31 cellular contexts compared by ENCODE assay signal in the genomic region with DNA sequence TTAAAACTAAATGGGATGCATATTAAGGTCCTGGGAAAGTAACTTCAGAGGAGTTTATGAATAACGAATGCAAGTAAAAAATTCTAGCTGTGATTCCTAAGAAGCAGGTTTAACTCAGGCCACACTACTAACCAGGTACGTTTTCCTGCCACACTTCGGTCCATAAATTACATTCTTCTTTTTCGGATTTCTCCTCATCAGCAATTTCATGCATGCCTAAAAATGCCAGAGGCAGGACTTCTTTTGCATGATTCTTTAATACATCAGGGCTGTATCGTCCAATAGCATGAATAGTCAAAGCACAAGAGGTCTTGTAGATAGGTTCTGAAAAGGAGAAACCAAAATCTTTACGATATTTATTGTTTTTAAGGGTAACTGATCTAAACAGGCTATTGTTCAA. TPM values are rescaled to one million over a fixed set of nuclear protein-coding genes. Genes with fewer than 3 reads are reported as not detected.
DNase-seq lines count a peak whose midpoint lies in the region; ATAC-seq, FAIRE-seq and TF ChIP-seq lines count a peak whose summit lies in the region.
"Had no signal": no experiment of that assay in that cellular context is flagged by ENCODE, and none has a peak within 500 bp of the region (broad histone marks: within the 10 kb centered on the region; RNA-seq: fewer than 3 reads in every experiment).

No MANE protein-coding gene starts in this region.

- H2AK9ac ChIP-seq in IMR-90 (replicated peaks; ENCODE audit: low read depth, low read length, poor library complexity): no peak overlapping the region

- H3K27me3 ChIP-seq in HepG2 (ENCODE audit: control insufficient read depth in 1 of 2, insufficient read depth in 2 of 2, low read length in 2 of 2) (no peaks in the 10 kb centered on the region), right lobe of liver (no peaks in the 10 kb centered on the region), IMR-90 (ENCODE audit: control insufficient read depth, insufficient read depth, low read length) (no peaks in the 10 kb centered on the region), right cardiac atrium (ENCODE audit: control insufficient read depth, insufficient read depth) (no peaks in the 10 kb centered on the region)
- H3K27me3 ChIP-seq: BE2C, BLaER1 had no signal

- H3K23ac ChIP-seq in IMR-90 (ENCODE audit: low read depth, low read length): no peak overlapping the region

- no peak overlapping the region for H3K4me3 Mint-ChIP-seq in activated naive CD4-positive, alpha-beta T cell treated with anti-CD3 and anti-CD28 coated beads, Interleukin-2, amount 10 ng/mL, durations not matched to agents 7 days and 5 days
- H3K4me3 Mint-ChIP-seq: CD14-positive monocyte; CD4-positive, alpha-beta memory T cell; CD4-positive, CD25-positive, alpha-beta regulatory T cell had no signal

- peaks cover 68% of the 10 kb centered on the region for H3K36me3 Mint-ChIP-seq in activated naive CD4-positive, alpha-beta T cell treated with anti-CD3 and anti-CD28 coated beads, Interleukin-2, amount 10 ng/mL, durations not matched to agents 7 days and 5 days

- no peak overlapping the region for H2BK15ac ChIP-seq in IMR-90 (ENCODE audit: low read depth, low read length)

- H3K27ac ChIP-seq in HepG2 (ENCODE audit: extremely low read length, insufficient read depth, low read length) (no peak overlapping the region), right lobe of liver (no peak overlapping the region), IMR-90 (ENCODE audit: insufficient read depth, low read length) (no peak overlapping the region), right cardiac atrium (ENCODE audit: low read length) (no peak overlapping the region)
- H3K27ac ChIP-seq: 22Rv1, BLaER1 had no signal

- CTCF ChIA-PET in activated naive CD4-positive, alpha-beta T cell treated with anti-CD3 and anti-CD28 coated beads, Interleukin-2, amount 10 ng/mL, durations not matched to agents 7 days and 5 days (lab: Charles Lee): no interaction called here
- CTCF ChIA-PET in HepG2 (lab: Yijun Ruan, JAX; ENCODE audit: low intra/inter-chr PET ratio, low total read pairs): no interaction called here
- CTCF ChIA-PET in IMR-90 (lab: Yijun Ruan, JAX): no interaction called here

- no peak for TF ChIP-seq CTCF in HepG2 (CRISPR knock-in tag; IDR thresholded peaks at IDR 0.05)
- no peak for TF ChIP-seq CTCF in right lobe of liver (IDR thresholded peaks at IDR 0.05)
- no peak for TF ChIP-seq CTCF in IMR-90 (conservative IDR thresholded peaks at IDR 0.05; ENCODE audit: low read depth, low read length)

- H3K4me3 ChIP-seq in HepG2 (replicated peaks in 1 of 3; ENCODE audit: insufficient read depth in 1 of 3, low read depth in 2 of 3, low read length in 3 of 3) (no peak overlapping the region), right lobe of liver (no peak overlapping the region), IMR-90 (ENCODE audit: insufficient read depth, low read depth, low read length) (no peak overlapping the region), right cardiac atrium (ENCODE audit: low read length) (no peak overlapping the region)
- H3K4me3 ChIP-seq: BLaER1, GM12878 had no signal

- no peak overlapping the region for H4K8ac ChIP-seq in IMR-90 (ENCODE audit: low read depth in 2 of 2, low read length in 2 of 2)

- peaks cover 21 to 79% of the 10 kb centered on the region in 2 experiments for H3K36me3 ChIP-seq in HepG2 (replicated peaks in 1 of 2; ENCODE audit: control insufficient read depth in 1 of 2, insufficient read depth in 2 of 2, low read length in 2 of 2)
- H3K36me3 ChIP-seq in right lobe of liver: peaks cover 0 to 94% (median 38%) of the 10 kb centered on the region in 4 donors
- peaks cover 36% of the 10 kb centered on the region for H3K36me3 ChIP-seq in IMR-90 (ENCODE audit: control insufficient read depth, insufficient read depth, low read length)

- H3K14ac ChIP-seq in IMR-90 (replicated peaks; ENCODE audit: low read depth, low read length): no peak overlapping the region

- H3K27me3 Mint-ChIP-seq in activated naive CD4-positive, alpha-beta T cell treated with anti-CD3 and anti-CD28 coated beads, Interleukin-2, amount 10 ng/mL, durations not matched to agents 7 days and 5 days: no peaks in the 10 kb centered on the region
- H3K27me3 Mint-ChIP-seq: CD4-positive, alpha-beta memory T cell; CD4-positive, CD25-positive, alpha-beta regulatory T cell; CD8-positive, alpha-beta memory T cell had no signal

- H3K4me1 ChIP-seq in HepG2 (ENCODE audit: insufficient read depth, low read length) (no peaks in the 10 kb centered on the region), right lobe of liver (no peaks in the 10 kb centered on the region), IMR-90 (ENCODE audit: control insufficient read depth, insufficient read depth, low read length) (no peaks in the 10 kb centered on the region), right cardiac atrium (ENCODE audit: control insufficient read depth, insufficient read depth, low read length) (no peaks in the 10 kb centered on the region)
- H3K4me1 ChIP-seq: BE2C, BLaER1 had no signal

- dilution Hi-C loops in IMR-90 (cut with HindIII; ENCODE audit: low sequenced_read_pairs, unreplicated experiment): no loop called here

- POLR2A ChIA-PET in HepG2 (lab: Yijun Ruan, JAX): no interaction called here
- POLR2A ChIA-PET in IMR-90 (lab: Charles Lee; ENCODE audit: unreplicated experiment): no interaction called here

- H3K9me3 ChIP-seq in HepG2 (ENCODE audit: low read length) (no peaks in the 10 kb centered on the region), right lobe of liver (no peaks in the 10 kb centered on the region), IMR-90 (ENCODE audit: control insufficient read depth, insufficient read depth, low read length) (no peaks in the 10 kb centered on the region), right cardiac atrium (ENCODE audit: control insufficient read depth, low read length) (no peaks in the 10 kb centered on the region)
- H3K9me3 ChIP-seq: BE2C, BLaER1 had no signal

- peaks cover 0 to 4% of the 10 kb centered on the region in 2 experiments; a peak in 2 of 4 replicates for H3K79me1 ChIP-seq in IMR-90 (ENCODE audit: low read depth in 1 of 2, low read length in 2 of 2)

- peak overlapping the region; percentile 7 for H3K27ac Mint-ChIP-seq in activated naive CD4-positive, alpha-beta T cell treated with anti-CD3 and anti-CD28 coated beads, Interleukin-2, amount 10 ng/mL, durations not matched to agents 7 days and 5 days
- H3K27ac Mint-ChIP-seq: CD14-positive monocyte; CD4-positive, alpha-beta memory T cell; CD4-positive, CD25-positive, alpha-beta regulatory T cell; CD8-positive, alpha-beta memory T cell had no signal

- H3K9ac ChIP-seq in HepG2 (ENCODE audit: insufficient read depth, low read depth, low read length) (no peak overlapping the region), IMR-90 (ENCODE audit: low read depth, low read length) (no peak overlapping the region)
- H3K9ac ChIP-seq: BLaER1 had no signal

- H3K4ac ChIP-seq in IMR-90 (ENCODE audit: low read depth, low read length): no peak overlapping the region

- no peaks in the 10 kb centered on the region for H4K20me1 ChIP-seq in HepG2 (ENCODE audit: insufficient read depth, low read length)
- H4K20me1 ChIP-seq in IMR-90 (ENCODE audit: insufficient read depth, low read length): no peaks in the 10 kb centered on the region
- H4K20me1 ChIP-seq: BLaER1 had no signal

- H2BK120ac ChIP-seq in IMR-90 (ENCODE audit: low read depth, low read length): no peak overlapping the region

- H3K18ac ChIP-seq in IMR-90 (ENCODE audit: low read depth, low read length): no peak overlapping the region

- H4K91ac ChIP-seq in IMR-90 (ENCODE audit: insufficient read depth, low read depth, low read length): no peak overlapping the region

- DNase-seq in activated naive CD4-positive, alpha-beta T cell treated with anti-CD3 and anti-CD28 coated beads, Interleukin-2, amount 10 ng/mL, durations not matched to agents 7 days and 5 days: no peak
- no peak for DNase-seq in activated naive CD4-positive, alpha-beta T cell treated with Interleukin-2 at 50 U/mL for 16 hours
- no peak for DNase-seq in HepG2 (ENCODE audit: low spot score)
- no peak for DNase-seq in right lobe of liver
- DNase-seq in IMR-90: no peak
- DNase-seq in SK-N-DZ (ENCODE audit: low spot score): no peak
- DNase-seq in right cardiac atrium: no peak
- DNase-seq: ACHN; BE2C; C1 segment of cervical spinal cord; CD4-positive, alpha-beta memory T cell; CD4-positive, CD25-positive, alpha-beta regulatory T cell; CD8-positive, alpha-beta memory T cell; COR-L47; DMS 273 treated with DMSO at 0.1 percent for 48 hours; DMS153; DMS53; DMS79; DND-41; EL; GDM1 had no signal

- no peak overlapping the region for H2BK20ac ChIP-seq in IMR-90 (ENCODE audit: low read depth, low read length)

- ATAC-seq in HepG2: no peak
- ATAC-seq in right lobe of liver: no peak
- ATAC-seq in IMR-90 (ENCODE audit: low read depth): no peak
- no peak for ATAC-seq in right cardiac atrium
- ATAC-seq: GM12878 had no signal

- no peak overlapping the region for H2AK5ac ChIP-seq in IMR-90 (ENCODE audit: low read depth, low read length)

- no peak overlapping the region for H3K56ac ChIP-seq in IMR-90 (ENCODE audit: extremely low read depth, insufficient read depth, low read length)

- no peak for FAIRE-seq in HepG2 (lab: Jason Lieb, UNC)
- FAIRE-seq: GM12878, GM19239 had no signal

- H3K4me2 ChIP-seq in HepG2 (ENCODE audit: low read depth, low read length): no peak overlapping the region
- no peak overlapping the region for H3K4me2 ChIP-seq in IMR-90 (ENCODE audit: low read depth, low read length)
- H3K4me2 ChIP-seq: BLaER1 had no signal

- no TSS peak for BruUV-seq in HepG2 (replicated peaks; lab: Mats Ljungman, UMichigan)
- no TSS peak for BruUV-seq in IMR-90 (replicated peaks; lab: Mats Ljungman, UMichigan)

- H3K4me1 Mint-ChIP-seq in activated naive CD4-positive, alpha-beta T cell treated with anti-CD3 and anti-CD28 coated beads, Interleukin-2, amount 10 ng/mL, durations not matched to agents 7 days and 5 days: no peaks in the 10 kb centered on the region
- H3K4me1 Mint-ChIP-seq: CD14-positive monocyte; CD8-positive, alpha-beta memory T cell had no signal

- H3K9me3 Mint-ChIP-seq in activated naive CD4-positive, alpha-beta T cell treated with anti-CD3 and anti-CD28 coated beads, Interleukin-2, amount 10 ng/mL, durations not matched to agents 7 days and 5 days: no peaks in the 10 kb centered on the region
- H3K9me3 Mint-ChIP-seq: CD14-positive monocyte; CD4-positive, alpha-beta memory T cell; CD4-positive, CD25-positive, alpha-beta regulatory T cell; CD8-positive, alpha-beta memory T cell had no signal

- TF ChIP-seq EP300 in HepG2 (IDR thresholded peaks at IDR 0.05; ENCODE audit: low read depth in 2 of 2, low read length in 2 of 2) (no peak), HepG2 (CRISPR knock-in tag; IDR thresholded peaks at IDR 0.05; ENCODE audit: borderline replicate concordance) (no peak)

- in situ Hi-C loops in HepG2 (cut with HindIII; ENCODE audit: extremely low pct_ligation_motif_present, low pct_unique_long_range_greater_than_20kb) (no loop called here), IMR-90 (cut with MboI; ENCODE audit: low sequenced_read_pairs) (no loop called here)

- H3K9me1 ChIP-seq in IMR-90 (ENCODE audit: insufficient read depth, low read length): no peaks in the 10 kb centered on the region

- TF ChIP-seq POLR2A in HepG2 (IDR thresholded peaks at IDR 0.05; ENCODE audit: insufficient read depth in 1 of 2, low read depth in 2 of 2, low read length in 2 of 2) (no peak), right lobe of liver (IDR thresholded peaks at IDR 0.05) (no peak), IMR-90 (IDR thresholded peaks at IDR 0.05; ENCODE audit: low read depth, low read length) (no peak)

- over 99% methylated on average over 6 of the region's 6 CpGs for WGBS in HepG2 (ENCODE audit: low lambda C conversion rate)
- 96% methylated on average over 6 of the region's 6 CpGs for WGBS in right lobe of liver (ENCODE audit: insufficient coverage, low coverage, low lambda C conversion rate, missing lambda C conversion rate)
- WGBS in IMR-90 (ENCODE audit: extremely low coverage in 2 of 2, insufficient read length in 1 of 2), 2 experiments: no CpG with 5 or more reads among the region's 6 CpGs
- WGBS in right cardiac atrium: 96% methylated on average over 6 of the region's 6 CpGs

- no peaks in the 10 kb centered on the region for H3K79me2 ChIP-seq in HepG2 (ENCODE audit: insufficient read depth, low read length)

- no peak for TF ChIP-seq RAD21 in HepG2 (CRISPR knock-in tag; IDR thresholded peaks at IDR 0.05)
- TF ChIP-seq RAD21 in IMR-90 (IDR thresholded peaks at IDR 0.05; ENCODE audit: low read length): no peak

- intact Hi-C loops in HepG2 (cut with micrococcal nuclease; ENCODE audit: unreplicated experiment): no loop called here
- intact Hi-C loops in right lobe of liver (cut with DNase I): loop anchor here in 1 of 2 donors (10.0 kb wide), 1 partner anchor 53 kb away; no protein-coding TSS in a partner anchor
- intact Hi-C loops in IMR-90 (cut with micrococcal nuclease): no loop called here
- intact Hi-C loops in right cardiac atrium (cut with DNase I): loop anchor here in 1 of 4 donors (10.0 kb wide), 1 partner anchor 53 kb away; no protein-coding TSS in a partner anchor

- no peak overlapping the region for H4K5ac ChIP-seq in IMR-90 (ENCODE audit: low read depth, low read length)

- no peak overlapping the region for H2BK5ac ChIP-seq in IMR-90 (ENCODE audit: low read depth, low read length, poor library complexity, severe bottlenecking)

- H2AFZ ChIP-seq in HepG2 (ENCODE audit: low read length) (no peak overlapping the region), IMR-90 (replicated peaks; ENCODE audit: low read length, poor library complexity) (no peak overlapping the region)

RNA-seq across cellular contexts. Expression of a gene that starts 42.3 kb away (rescaled TPM):
- total RNA-seq in HepG2 (2016; rRNA removed; fragmentation: Illumina TruSeq; extraction: Trizol) (not detected in 2 replicates), right lobe of liver (not detected), IMR-90 (2012; rRNA removed) (not detected in 2 replicates), right cardiac atrium (not detected)
- not detected in 2 replicates for total RNA-seq in HepG2 (2016; cell fraction: cytosol; rRNA removed; fragmentation: Illumina TruSeq; extraction: Trizol; ENCODE audit: low read depth)
- total RNA-seq in HepG2 (2016; cell fraction: insoluble cytoplasmic fraction; rRNA removed; fragmentation: Illumina TruSeq; extraction: Trizol): not detected in 2 replicates
- not detected in 2 replicates for total RNA-seq in HepG2 (2016; cell fraction: membrane; rRNA removed; fragmentation: Illumina TruSeq; extraction: Trizol)
- not detected in 2 replicates for total RNA-seq in HepG2 (2016; cell fraction: nucleus; rRNA removed; fragmentation: Illumina TruSeq; extraction: Trizol)
- polyA plus RNA-seq in HepG2 (2011; rRNA removed) (not detected in 2 replicates), IMR-90 (2012; rRNA removed) (not detected in 2 replicates), right cardiac atrium (not detected)
- not detected in 2 replicates for polyA plus RNA-seq in HepG2 (2011; cell fraction: cytosol; rRNA removed)
- not detected in 2 replicates for polyA plus RNA-seq in HepG2 (2011; cell fraction: nucleus; rRNA removed)
- polyA plus RNA-seq in HepG2 (2012): not detected in 2 replicates
- not detected in 2 replicates for polyA plus RNA-seq in HepG2 (2016; cell fraction: cytosol; fragmentation: Illumina TruSeq; extraction: Trizol; ENCODE audit: low read depth)
- polyA plus RNA-seq in HepG2 (2016; cell fraction: insoluble cytoplasmic fraction; fragmentation: Illumina TruSeq; extraction: Trizol; ENCODE audit: low read depth): not detected in 2 replicates
- polyA plus RNA-seq in HepG2 (2016; cell fraction: membrane; fragmentation: Illumina TruSeq; extraction: Trizol; ENCODE audit: low read depth): not detected in 2 replicates
- not detected in 2 replicates for polyA plus RNA-seq in HepG2 (2016; cell fraction: nucleus; fragmentation: Illumina TruSeq; extraction: Trizol; ENCODE audit: insufficient read depth, low read depth)
- polyA minus RNA-seq in HepG2 (2011; rRNA and poly(A)+ RNA removed; ENCODE audit: low replicate concordance): 0.14 TPM in 1 of 2 replicates, not detected in the other
- polyA minus RNA-seq in HepG2 (2011; cell fraction: cytosol; rRNA and poly(A)+ RNA removed): not detected in 2 replicates
- not detected in 2 replicates for polyA minus RNA-seq in HepG2 (2011; cell fraction: nucleus; rRNA and poly(A)+ RNA removed)
- not detected in 2 replicates for polyA plus RNA-seq in IMR-90 (2012; cell fraction: cytosol; rRNA removed)
- polyA plus RNA-seq in IMR-90 (2012; cell fraction: nucleus; rRNA removed; ENCODE audit: low replicate concordance): 0.15 TPM in 1 of 2 replicates, not detected in the other
- not detected in 2 replicates for polyA plus RNA-seq in SK-N-DZ (2014; cell fraction: cytosol; rRNA removed)
- polyA plus RNA-seq in SK-N-DZ (2014; cell fraction: nucleus; rRNA removed): not detected in 2 replicates
- total RNA-seq: A172; A673; CD4-positive, alpha-beta memory T cell; CD4-positive, CD25-positive, alpha-beta regulatory T cell; CD8-positive, alpha-beta memory T cell; Daoy; G401; GM12878 had no signal
- polyA plus RNA-seq: AG04450; CD14-positive monocyte; CD4-positive, alpha-beta memory T cell; CD4-positive, CD25-positive, alpha-beta regulatory T cell; CD8-positive, alpha-beta memory T cell had no signal
